ENCODE assay signal across 8 cellular contexts in genomic region chr1:41483960-41484844, GRCh38. TPM values are rescaled to one million over a fixed set of nuclear protein-coding genes. Genes with fewer than 3 reads are reported as not detected.
A peak's percentile ranks its signal among the peaks of the same experiment; 100 is the strongest.
DNase-seq lines count a peak whose midpoint lies in the region; ATAC-seq and TF ChIP-seq lines count a peak whose summit lies in the region.

Gene EDN2 (minus strand): TSS chr1:41484683. CDS start chr1:41484601, 82 bp downstream.

- peak; percentile 91 for DNase-seq in DMS79 treated with DMSO at 0.1 percent for 48 hours (lab: John Stamatoyannopoulos, UW)
- DNase-seq in NCI-H1694 (lab: John Stamatoyannopoulos, UW): peak; percentile 15
- DNase-seq in MCF 10A (ENCODE audit: unreplicated experiment): peak; percentile 87
- DNase-seq in nephron progenitor cell: no peak
- no peak for DNase-seq in activated CD8-positive, alpha-beta memory T cell treated with anti-CD3 and anti-CD28 coated beads, Interleukin-2, amount 50 U/mL, for 4 hours
- no peak for DNase-seq in dedifferentiated amniotic fluid mesenchymal stem cell (ENCODE audit: extremely low spot score)

- CTCF ChIA-PET in MCF 10A (lab: Yijun Ruan, JAX): interaction anchor here (0.6 to 3.7 kb wide), 15 partner anchors 8 to 1529 kb away, joined by 3 to 26 read pairs (median 4); partner anchors contain the start of gene NFYC

- ATAC-seq in GM19023 (IDR thresholded peaks at IDR 0.05; ENCODE audit: unreplicated experiment) (no peak), HG03439 (IDR thresholded peaks at IDR 0.05; ENCODE audit: unreplicated experiment) (no peak)

- no TSS peak for BruUV-seq in MCF 10A (replicated peaks; lab: Mats Ljungman, UMichigan)

- POLR2A ChIA-PET in MCF 10A (lab: Yijun Ruan, JAX): interaction anchor here (0.5 to 7.1 kb wide), 8 partner anchors 8 to 1198 kb away, joined by 3 to 87 read pairs (median 6); partner anchors contain the start of gene YBX1

- peaks cover 1% of the 10 kb centered on the region for H3K9me3 Mint-ChIP-seq in MCF 10A (ENCODE audit: unreplicated experiment)
- no peaks in the 10 kb centered on the region for H3K9me3 Mint-ChIP-seq in nephron progenitor cell

- TF ChIP-seq CTCF in MCF 10A (IDR thresholded peaks at IDR 0.05; ENCODE audit: unreplicated experiment): no peak
- peak; percentile 20 for TF ChIP-seq CTCF in nephron progenitor cell (IDR thresholded peaks at IDR 0.05)

- intact Hi-C loops in MCF 10A (cut with micrococcal nuclease): loop anchor here (5.0 kb wide), 1 partner anchor 33 kb away; no protein-coding TSS in a partner anchor

- peaks cover 40% of the 10 kb centered on the region for H3K4me1 Mint-ChIP-seq in MCF 10A (ENCODE audit: insufficient read depth, unreplicated experiment)
- H3K4me1 Mint-ChIP-seq in nephron progenitor cell: peaks cover 58% of the 10 kb centered on the region

- H3K27ac Mint-ChIP-seq in MCF 10A (ENCODE audit: low read depth, unreplicated experiment) (peak within 1 kb of the TSS; percentile 54), nephron progenitor cell (no peak within 1 kb of the TSS)

- no peaks in the 10 kb centered on the region for H3K27me3 Mint-ChIP-seq in MCF 10A (ENCODE audit: insufficient read depth, unreplicated experiment)
- peaks cover 13% of the 10 kb centered on the region for H3K27me3 Mint-ChIP-seq in nephron progenitor cell (ENCODE audit: low read depth, poor library complexity)

- no peaks in the 10 kb centered on the region for H3K36me3 Mint-ChIP-seq in MCF 10A (ENCODE audit: insufficient read depth, unreplicated experiment)
- H3K36me3 Mint-ChIP-seq in nephron progenitor cell (ENCODE audit: low read depth): no peaks in the 10 kb centered on the region

- H3K4me3 Mint-ChIP-seq in MCF 10A (ENCODE audit: unreplicated experiment) (peak within 1 kb of the TSS; percentile 71), nephron progenitor cell (no peak within 1 kb of the TSS)

RNA-seq across cellular contexts. Expression of gene EDN2, which starts in this region (rescaled TPM):
- total RNA-seq in MCF 10A (2022): 0.58 and 0.66 TPM in 2 replicates

Comparison
In these comparisons a context has a peak if more than half of its experiments do, and no peak if none do; other contexts are left out.
1. Peak in DNase-seq in MCF 10A; RNA of the gene not detected or under 1 TPM.
2. DNase-seq: peak in DMS79 treated with DMSO at 0.1 percent for 48 hours (single experiment) and NCI-H1694 (single experiment); none in nephron progenitor cell (single experiment), activated CD8-positive, alpha-beta memory T cell treated with anti-CD3 and anti-CD28 coated beads, Interleukin-2, amount 50 U/mL, for 4 hours (single experiment) and dedifferentiated amniotic fluid mesenchymal stem cell (single experiment).